Comparison of ENCODE assay signal across 26 cellular contexts in the genomic region with DNA sequence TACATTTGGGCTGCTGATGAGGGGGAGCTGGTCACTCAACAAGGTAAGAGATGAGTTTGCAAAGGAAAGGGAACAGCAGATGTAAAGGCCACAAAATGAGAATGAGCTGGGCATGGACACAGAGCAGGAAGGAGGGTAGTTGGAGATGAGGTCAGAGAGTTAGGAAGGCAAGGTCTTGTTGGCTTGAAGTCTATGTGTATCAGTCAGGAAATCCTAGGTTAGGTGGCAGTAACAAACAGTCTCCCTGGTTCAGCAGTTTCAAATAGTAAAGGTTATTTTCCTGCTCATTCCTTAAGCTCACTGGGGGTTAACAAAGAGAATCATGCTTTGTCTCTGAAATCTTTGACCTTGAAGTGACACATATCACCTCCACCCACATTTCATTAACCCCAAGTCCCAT.
"Had no signal": no experiment of that assay in that cellular context is flagged by ENCODE, and none has a peak within 500 bp of the region (broad histone marks: within the 10 kb centered on the region; RNA-seq: fewer than 3 reads in every experiment).

No MANE protein-coding gene starts in this region.

- H3K36me3 Mint-ChIP-seq: activated CD8-positive, alpha-beta memory T cell treated with anti-CD3 and anti-CD28 coated beads, Interleukin-2, amount 10 ng/mL, durations not matched to agents 7 days and 5 days; activated naive CD8-positive, alpha-beta T cell treated with anti-CD3 and anti-CD28 coated beads, Interleukin-2, amount 10 ng/mL, durations not matched to agents 7 days and 5 days had no signal

- H3K4me2 ChIP-seq: KMS-11, SK-N-SH had no signal

- H3K36me3 ChIP-seq: ascending aorta, Peyer's patch, SJSA1 had no signal

- H3K27ac Mint-ChIP-seq: activated CD4-positive, alpha-beta memory T cell treated with anti-CD3 and anti-CD28 coated beads, Interleukin-2, amount 10 ng/mL, durations not matched to agents 7 days and 5 days; activated CD8-positive, alpha-beta memory T cell treated with anti-CD3 and anti-CD28 coated beads, Interleukin-2, amount 10 ng/mL, durations not matched to agents 7 days and 5 days; activated naive CD8-positive, alpha-beta T cell treated with anti-CD3 and anti-CD28 coated beads, Interleukin-2, amount 10 ng/mL, durations not matched to agents 7 days and 5 days; T-helper 1 cell treated with Interleukin-12 subunit alpha and Interleukin-12 subunit beta and Interleukin-4 antibody, amounts not matched to agents 30 μg/mL and 1 μg/mL, for 36 hours; T-helper 2 cell treated with Interferon-gamma antibody and Interleukin-4, amounts not matched to agents 5 μg/mL and 100 μg/mL, for 36 hours had no signal

- H3K27me3 ChIP-seq: ascending aorta, Peyer's patch, SJSA1 had no signal

- H3K27ac ChIP-seq: ascending aorta, KMS-11, Peyer's patch, SJSA1 had no signal

- H3K4me3 Mint-ChIP-seq: activated CD4-positive, alpha-beta memory T cell treated with anti-CD3 and anti-CD28 coated beads, Interleukin-2, amount 10 ng/mL, durations not matched to agents 7 days and 5 days; activated CD8-positive, alpha-beta memory T cell treated with anti-CD3 and anti-CD28 coated beads, Interleukin-2, amount 10 ng/mL, durations not matched to agents 7 days and 5 days; activated naive CD8-positive, alpha-beta T cell treated with anti-CD3 and anti-CD28 coated beads, Interleukin-2, amount 10 ng/mL, durations not matched to agents 7 days and 5 days; T-helper 1 cell treated with Interleukin-12 subunit alpha and Interleukin-12 subunit beta and Interleukin-4 antibody, amounts not matched to agents 30 μg/mL and 1 μg/mL, for 36 hours; T-helper 2 cell treated with Interferon-gamma antibody and Interleukin-4, amounts not matched to agents 5 μg/mL and 100 μg/mL, for 36 hours had no signal

- H3K9me3 Mint-ChIP-seq: activated naive CD8-positive, alpha-beta T cell treated with anti-CD3 and anti-CD28 coated beads, Interleukin-2, amount 10 ng/mL, durations not matched to agents 7 days and 5 days had no signal

- H3K4me3 ChIP-seq: ascending aorta, Peyer's patch, SJSA1 had no signal

- ATAC-seq: activated CD4-positive, CD25-positive, alpha-beta regulatory T cell treated with anti-CD3 and anti-CD28 coated beads, Interleukin-2, amount 50 U/mL, for 24 hours; PC-3 had no signal

- H3K9me3 ChIP-seq: ascending aorta, SK-N-SH had no signal

- H3K9ac ChIP-seq: KMS-11, SK-N-SH had no signal

- DNase-seq: activated CD4-positive, alpha-beta T cell treated with anti-CD3 and anti-CD28 coated beads for 48 hours; activated CD8-positive, alpha-beta memory T cell treated with anti-CD3 and anti-CD28 coated beads for 24 hours; activated CD8-positive, alpha-beta memory T cell treated with anti-CD3 and anti-CD28 coated beads, Interleukin-2, amount 50 U/mL, for 48 hours; activated effector memory CD4-positive, alpha-beta T cell treated with Interleukin-2 at 50 U/mL for 16 hours; activated naive CD4-positive, alpha-beta T cell treated with anti-CD3 and anti-CD28 coated beads, Interleukin-2, amount 50 U/mL, for 16 hours; activated T-cell treated with anti-CD3 and anti-CD28 coated beads, Interleukin-2, amount 50 U/mL, for 48 hours; amygdala; NCI-H1105; NCI-H1417 treated with DMSO at 0.1 percent for 48 hours; NCI-H2029; NCI-H345; NCI-H524 treated with DMSO at 0.1 percent for 48 hours; RPMI8226; SHP77 treated with DMSO at 0.1 percent for 48 hours had no signal

- H3K4me1 ChIP-seq: ascending aorta, Peyer's patch had no signal
